ENCODE assay signal across 15 cellular contexts in genomic region chr1:229570891-229571516, GRCh38.
"Had no signal": no experiment of that assay in that cellular context is flagged by ENCODE, and none has a peak within 500 bp of the region (broad histone marks: within the 10 kb centered on the region; RNA-seq: fewer than 3 reads in every experiment).

No MANE protein-coding gene starts in this region.

- H3K27ac ChIP-seq: heart left ventricle had no signal

- H3K27me3 Mint-ChIP-seq: activated B cell treated with CpG ODN at 0.5 μM for 24 hours; activated naive CD4-positive, alpha-beta T cell treated with anti-CD3 and anti-CD28 coated beads, Interleukin-2, amount 50 U/mL, for 24 hours; progenitor cell of endocrine pancreas had no signal

- H3K4me3 Mint-ChIP-seq: activated B cell treated with CpG ODN at 0.5 μM for 24 hours; activated CD4-positive, alpha-beta T cell treated with anti-CD3 and anti-CD28 coated beads, Interleukin-2, amount 10 ng/mL, durations not matched to agents 7 days and 5 days; activated naive CD4-positive, alpha-beta T cell treated with anti-CD3 and anti-CD28 coated beads, Interleukin-2, amount 50 U/mL, for 24 hours; naive thymus-derived CD8-positive, alpha-beta T cell had no signal

- H3K4me3 ChIP-seq: heart left ventricle, transverse colon had no signal

- H3K4me1 Mint-ChIP-seq: activated CD4-positive, alpha-beta T cell treated with anti-CD3 and anti-CD28 coated beads, Interleukin-2, amount 10 ng/mL, durations not matched to agents 7 days and 5 days; activated naive CD4-positive, alpha-beta T cell treated with anti-CD3 and anti-CD28 coated beads, Interleukin-2, amount 50 U/mL, for 24 hours; naive thymus-derived CD8-positive, alpha-beta T cell had no signal

- H3K36me3 Mint-ChIP-seq: activated naive CD4-positive, alpha-beta T cell treated with anti-CD3 and anti-CD28 coated beads, Interleukin-2, amount 50 U/mL, for 24 hours; naive thymus-derived CD8-positive, alpha-beta T cell had no signal

- H3K36me3 ChIP-seq: heart left ventricle, transverse colon had no signal

- H3K9me3 ChIP-seq: heart left ventricle, transverse colon had no signal

- H3K4me1 ChIP-seq: heart left ventricle had no signal

- ATAC-seq: heart left ventricle; naive thymus-derived CD8-positive, alpha-beta T cell; right cardiac atrium had no signal

- H3K9me3 Mint-ChIP-seq: activated B cell treated with CpG ODN at 0.5 μM for 24 hours; activated CD4-positive, alpha-beta T cell treated with anti-CD3 and anti-CD28 coated beads, Interleukin-2, amount 10 ng/mL, durations not matched to agents 7 days and 5 days; activated naive CD4-positive, alpha-beta T cell treated with anti-CD3 and anti-CD28 coated beads, Interleukin-2, amount 50 U/mL, for 24 hours; naive thymus-derived CD8-positive, alpha-beta T cell had no signal

- H3K27ac Mint-ChIP-seq: activated B cell treated with CpG ODN at 0.5 μM for 24 hours; activated CD4-positive, alpha-beta T cell treated with anti-CD3 and anti-CD28 coated beads, Interleukin-2, amount 10 ng/mL, durations not matched to agents 7 days and 5 days; activated naive CD4-positive, alpha-beta T cell treated with anti-CD3 and anti-CD28 coated beads, Interleukin-2, amount 50 U/mL, for 24 hours; naive thymus-derived CD8-positive, alpha-beta T cell; progenitor cell of endocrine pancreas had no signal

- DNase-seq: activated B cell treated with CpG ODN at 0.5 μM for 24 hours; activated CD4-positive, alpha-beta T cell treated with anti-CD3 and anti-CD28 coated beads, Interleukin-2, amount 10 ng/mL, durations not matched to agents 7 days and 5 days; activated T-cell treated with anti-CD3 and anti-CD28 coated beads for 4 hours; caudate nucleus; cortex of kidney; effector CD8-positive, alpha-beta T cell; heart left ventricle; mammary epithelial cell; naive thymus-derived CD8-positive, alpha-beta T cell; nucleus accumbens; right cardiac atrium; small intestine; transverse colon had no signal
